28 cellular contexts compared by ENCODE assay signal in genomic region chr1:197546989-197547388, GRCh38.
"Had no signal": no experiment of that assay in that cellular context is flagged by ENCODE, and none has a peak within 500 bp of the region (broad histone marks: within the 10 kb centered on the region; RNA-seq: fewer than 3 reads in every experiment).

No MANE protein-coding gene starts in this region.

- H3K27ac ChIP-seq: colonic mucosa, coronary artery, dorsolateral prefrontal cortex, epithelial cell of prostate, esophagus muscularis mucosa, esophagus squamous epithelium, foreskin keratinocyte, gastrocnemius medialis, gastroesophageal sphincter, heart left ventricle, heart right ventricle, hepatocyte had no signal

- H3K27me3 Mint-ChIP-seq: dendritic cell treated with granulocyte-macrophage colony-stimulating factor and Interleukin-4, amounts not matched to agents 40 ng/mL and 50 ng/mL, for 4 days; effector memory CD8-positive, alpha-beta T cell had no signal

- H3K9me3 Mint-ChIP-seq: effector memory CD8-positive, alpha-beta T cell; endodermal cell had no signal

- H3K79me2 ChIP-seq: hepatocyte had no signal

- H3K27ac Mint-ChIP-seq: dendritic cell treated with granulocyte-macrophage colony-stimulating factor and Interleukin-4, amounts not matched to agents 40 ng/mL and 50 ng/mL, for 4 days; effector memory CD8-positive, alpha-beta T cell; endodermal cell had no signal

- FAIRE-seq: endometrium, endothelial cell of umbilical vein had no signal

- H2AFZ ChIP-seq: hepatocyte had no signal

- H3K9me3 ChIP-seq: colonic mucosa, esophagus muscularis mucosa, esophagus squamous epithelium, gastrocnemius medialis, gastroesophageal sphincter, heart left ventricle, heart right ventricle had no signal

- DNase-seq: colonic mucosa; cortex of kidney; dermis blood vessel endothelial cell; dorsolateral prefrontal cortex; effector CD4-positive, alpha-beta T cell; effector CD8-positive, alpha-beta T cell; effector memory CD4-positive, alpha-beta T cell; effector memory CD8-positive, alpha-beta T cell; endodermal cell; erythroblast; esophagus squamous epithelium; foreskin fibroblast; foreskin keratinocyte; foreskin melanocyte; gastrocnemius medialis; glutamatergic neuron; head of caudate nucleus; heart left ventricle; heart right ventricle had no signal

- ATAC-seq: effector memory CD8-positive, alpha-beta T cell; esophagus mucosa; foreskin keratinocyte; gastrocnemius medialis; gastroesophageal sphincter; heart left ventricle; heart right ventricle had no signal

- H3K27me3 ChIP-seq: colonic mucosa, dorsolateral prefrontal cortex, esophagus muscularis mucosa, esophagus squamous epithelium, foreskin keratinocyte, gastrocnemius medialis, gastroesophageal sphincter, heart left ventricle, heart right ventricle, hepatocyte had no signal

- H3K4me3 Mint-ChIP-seq: dendritic cell treated with granulocyte-macrophage colony-stimulating factor and Interleukin-4, amounts not matched to agents 40 ng/mL and 50 ng/mL, for 4 days; effector memory CD8-positive, alpha-beta T cell; endodermal cell had no signal

- H3K4me1 ChIP-seq: colonic mucosa, esophagus muscularis mucosa, esophagus squamous epithelium, foreskin keratinocyte, gastrocnemius medialis, gastroesophageal sphincter, heart left ventricle, heart right ventricle had no signal

- H3K36me3 ChIP-seq: colonic mucosa, gastrocnemius medialis had no signal

- H3K4me2 ChIP-seq: hepatocyte had no signal

- H3K4me3 ChIP-seq: colonic mucosa, coronary artery, dorsolateral prefrontal cortex, esophagus muscularis mucosa, esophagus squamous epithelium, gastrocnemius medialis, gastroesophageal sphincter, heart left ventricle, heart right ventricle, hepatocyte had no signal
